In the genomic region with DNA sequence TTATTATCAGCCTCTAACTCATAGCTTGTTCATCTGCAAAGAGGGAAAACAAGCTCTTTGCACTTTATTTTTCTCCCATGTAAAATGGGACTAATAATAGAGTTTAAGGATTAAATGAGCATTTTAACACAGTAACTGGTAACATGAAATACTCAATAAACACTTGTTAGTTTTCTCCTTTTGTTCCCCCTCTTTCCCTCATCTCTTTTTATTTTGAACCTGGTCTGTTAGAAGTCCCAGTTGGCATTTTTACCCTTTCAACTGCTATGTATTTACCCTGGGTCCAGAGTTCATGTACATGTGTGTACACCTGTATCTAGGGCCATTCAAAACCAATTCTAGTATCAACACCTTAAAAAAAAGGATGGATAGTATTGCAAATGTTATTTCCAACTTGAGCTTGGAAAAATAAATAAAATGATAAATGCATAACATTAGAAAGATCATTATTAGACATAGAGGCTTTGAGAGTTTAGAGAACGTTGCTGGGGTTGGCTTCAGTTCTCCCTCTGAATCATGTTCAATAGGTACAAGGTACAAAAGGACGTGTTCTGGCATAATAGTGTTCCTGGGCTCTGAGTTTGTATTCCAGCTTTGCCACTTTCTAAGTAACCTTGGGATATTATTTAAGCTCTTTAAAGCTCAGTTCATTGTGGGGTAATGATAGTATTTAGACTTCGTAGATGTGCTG, we compare ENCODE assay signal across 2 cellular contexts.
TF ChIP-seq lines count a peak whose summit lies in the region.

No MANE protein-coding gene starts in this region.

TF ChIP-seq in H1, 55 proteins besides CTCF, POLR2A, EP300 and RAD21 (continued from another document):
- TF ChIP-seq SIN3A (conservative IDR thresholded peaks at IDR 0.05 in 1 of 2, IDR thresholded peaks at IDR 0.05 in 1 of 2; ENCODE audit: low read depth in 1 of 2, low read length in 2 of 2) (no peak), RXRA (IDR thresholded peaks at IDR 0.05; ENCODE audit: insufficient read depth, low read depth, low read length) (no peak), RNF2 (IDR thresholded peaks at IDR 0.05; ENCODE audit: borderline replicate concordance, low read depth, low read length, missing control alignments, poor library complexity, severe bottlenecking) (no peak), FOSL1 (IDR thresholded peaks at IDR 0.05; ENCODE audit: insufficient read depth, low read depth, low read length) (no peak), RBBP5 (IDR thresholded peaks at IDR 0.05; ENCODE audit: borderline replicate concordance, low read depth, low read length) (no peak), PHF8 (conservative IDR thresholded peaks at IDR 0.05; ENCODE audit: low read depth, low read length) (no peak), TCF12 (IDR thresholded peaks at IDR 0.05; ENCODE audit: low read depth, low read length) (no peak), MAFK (IDR thresholded peaks at IDR 0.05; ENCODE audit: low read depth, low read length) (no peak), JUND (IDR thresholded peaks at IDR 0.05; ENCODE audit: low read length) (no peak)
- TF ChIP-seq, protein P1, sequence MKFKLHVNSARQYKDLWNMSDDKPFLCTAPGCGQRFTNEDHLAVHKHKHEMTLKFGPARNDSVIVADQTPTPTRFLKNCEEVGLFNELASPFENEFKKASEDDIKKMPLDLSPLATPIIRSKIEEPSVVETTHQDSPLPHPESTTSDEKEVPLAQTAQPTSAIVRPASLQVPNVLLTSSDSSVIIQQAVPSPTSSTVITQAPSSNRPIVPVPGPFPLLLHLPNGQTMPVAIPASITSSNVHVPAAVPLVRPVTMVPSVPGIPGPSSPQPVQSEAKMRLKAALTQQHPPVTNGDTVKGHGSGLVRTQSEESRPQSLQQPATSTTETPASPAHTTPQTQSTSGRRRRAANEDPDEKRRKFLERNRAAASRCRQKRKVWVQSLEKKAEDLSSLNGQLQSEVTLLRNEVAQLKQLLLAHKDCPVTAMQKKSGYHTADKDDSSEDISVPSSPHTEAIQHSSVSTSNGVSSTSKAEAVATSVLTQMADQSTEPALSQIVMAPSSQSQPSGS (IDR thresholded peaks at IDR 0.05; ENCODE audit: low read length) = no peak

TF ChIP-seq in liver, 16 proteins besides CTCF, POLR2A, EP300 and RAD21:
- TF ChIP-seq, protein P2, sequence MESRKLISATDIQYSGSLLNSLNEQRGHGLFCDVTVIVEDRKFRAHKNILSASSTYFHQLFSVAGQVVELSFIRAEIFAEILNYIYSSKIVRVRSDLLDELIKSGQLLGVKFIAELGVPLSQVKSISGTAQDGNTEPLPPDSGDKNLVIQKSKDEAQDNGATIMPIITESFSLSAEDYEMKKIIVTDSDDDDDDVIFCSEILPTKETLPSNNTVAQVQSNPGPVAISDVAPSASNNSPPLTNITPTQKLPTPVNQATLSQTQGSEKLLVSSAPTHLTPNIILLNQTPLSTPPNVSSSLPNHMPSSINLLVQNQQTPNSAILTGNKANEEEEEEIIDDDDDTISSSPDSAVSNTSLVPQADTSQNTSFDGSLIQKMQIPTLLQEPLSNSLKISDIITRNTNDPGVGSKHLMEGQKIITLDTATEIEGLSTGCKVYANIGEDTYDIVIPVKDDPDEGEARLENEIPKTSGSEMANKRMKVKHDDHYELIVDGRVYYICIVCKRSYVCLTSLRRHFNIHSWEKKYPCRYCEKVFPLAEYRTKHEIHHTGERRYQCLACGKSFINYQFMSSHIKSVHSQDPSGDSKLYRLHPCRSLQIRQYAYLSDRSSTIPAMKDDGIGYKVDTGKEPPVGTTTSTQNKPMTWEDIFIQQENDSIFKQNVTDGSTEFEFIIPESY (IDR thresholded peaks at IDR 0.05) = peak; percentile 56
- TF ChIP-seq HNF4G (IDR thresholded peaks at IDR 0.05) = peak; percentile 94
- TF ChIP-seq, protein P3, sequence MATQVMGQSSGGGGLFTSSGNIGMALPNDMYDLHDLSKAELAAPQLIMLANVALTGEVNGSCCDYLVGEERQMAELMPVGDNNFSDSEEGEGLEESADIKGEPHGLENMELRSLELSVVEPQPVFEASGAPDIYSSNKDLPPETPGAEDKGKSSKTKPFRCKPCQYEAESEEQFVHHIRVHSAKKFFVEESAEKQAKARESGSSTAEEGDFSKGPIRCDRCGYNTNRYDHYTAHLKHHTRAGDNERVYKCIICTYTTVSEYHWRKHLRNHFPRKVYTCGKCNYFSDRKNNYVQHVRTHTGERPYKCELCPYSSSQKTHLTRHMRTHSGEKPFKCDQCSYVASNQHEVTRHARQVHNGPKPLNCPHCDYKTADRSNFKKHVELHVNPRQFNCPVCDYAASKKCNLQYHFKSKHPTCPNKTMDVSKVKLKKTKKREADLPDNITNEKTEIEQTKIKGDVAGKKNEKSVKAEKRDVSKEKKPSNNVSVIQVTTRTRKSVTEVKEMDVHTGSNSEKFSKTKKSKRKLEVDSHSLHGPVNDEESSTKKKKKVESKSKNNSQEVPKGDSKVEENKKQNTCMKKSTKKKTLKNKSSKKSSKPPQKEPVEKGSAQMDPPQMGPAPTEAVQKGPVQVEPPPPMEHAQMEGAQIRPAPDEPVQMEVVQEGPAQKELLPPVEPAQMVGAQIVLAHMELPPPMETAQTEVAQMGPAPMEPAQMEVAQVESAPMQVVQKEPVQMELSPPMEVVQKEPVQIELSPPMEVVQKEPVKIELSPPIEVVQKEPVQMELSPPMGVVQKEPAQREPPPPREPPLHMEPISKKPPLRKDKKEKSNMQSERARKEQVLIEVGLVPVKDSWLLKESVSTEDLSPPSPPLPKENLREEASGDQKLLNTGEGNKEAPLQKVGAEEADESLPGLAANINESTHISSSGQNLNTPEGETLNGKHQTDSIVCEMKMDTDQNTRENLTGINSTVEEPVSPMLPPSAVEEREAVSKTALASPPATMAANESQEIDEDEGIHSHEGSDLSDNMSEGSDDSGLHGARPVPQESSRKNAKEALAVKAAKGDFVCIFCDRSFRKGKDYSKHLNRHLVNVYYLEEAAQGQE (IDR thresholded peaks at IDR 0.05) = peak; percentile 60
- TF ChIP-seq, protein P4, sequence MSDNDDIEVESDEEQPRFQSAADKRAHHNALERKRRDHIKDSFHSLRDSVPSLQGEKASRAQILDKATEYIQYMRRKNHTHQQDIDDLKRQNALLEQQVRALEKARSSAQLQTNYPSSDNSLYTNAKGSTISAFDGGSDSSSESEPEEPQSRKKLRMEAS (IDR thresholded peaks at IDR 0.05) = peak; percentile 57
- peak; percentile 99 for TF ChIP-seq HNF4A (conservative IDR thresholded peaks at IDR 0.05)
- TF ChIP-seq, protein P5, sequence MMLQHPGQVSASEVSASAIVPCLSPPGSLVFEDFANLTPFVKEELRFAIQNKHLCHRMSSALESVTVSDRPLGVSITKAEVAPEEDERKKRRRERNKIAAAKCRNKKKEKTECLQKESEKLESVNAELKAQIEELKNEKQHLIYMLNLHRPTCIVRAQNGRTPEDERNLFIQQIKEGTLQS (IDR thresholded peaks at IDR 0.05) = no peak
- peak; percentile 35 to 85 for TF ChIP-seq JUND (IDR thresholded peaks at IDR 0.05)
- peak; percentile 81 for TF ChIP-seq YY1 (IDR thresholded peaks at IDR 0.05)
- peak; percentile 97 for TF ChIP-seq SP1 (IDR thresholded peaks at IDR 0.05)
- no peak for TF ChIP-seq GABPA (IDR thresholded peaks at IDR 0.05 in 1 of 2, conservative IDR thresholded peaks at IDR 0.05 in 1 of 2)
- TF ChIP-seq TAF1 (conservative IDR thresholded peaks at IDR 0.05) = no peak
- TF ChIP-seq NR2F2 (IDR thresholded peaks at IDR 0.05) = peak; percentile 29
- peak in 1 of 2 donors; percentile 23 for TF ChIP-seq EGR1 (IDR thresholded peaks at IDR 0.05; ENCODE audit: low read depth in 2 of 2)
- TF ChIP-seq FOXA2 (IDR thresholded peaks at IDR 0.05) = peak; percentile 81
- peak; percentile 84 to 89 for TF ChIP-seq RXRA (IDR thresholded peaks at IDR 0.05)
- peak; percentile 62 for TF ChIP-seq FOXA1 (IDR thresholded peaks at IDR 0.05)
